In genomic region chr5:14917719-14918118, GRCh38 we compare ENCODE assay signal across 25 cellular contexts. TPM values are rescaled to one million over a fixed set of nuclear protein-coding genes. Genes with fewer than 3 reads are reported as not detected.
DNase-seq lines count a peak whose midpoint lies in the region.
"Had no signal": no experiment of that assay in that cellular context is flagged by ENCODE, and none has a peak within 500 bp of the region (broad histone marks: within the 10 kb centered on the region; RNA-seq: fewer than 3 reads in every experiment).

No MANE protein-coding gene starts in this region.

- DNase-seq in EH (ENCODE audit: low read depth), result peak; percentile 85
- peak; percentile 69 for DNase-seq in M059J (ENCODE audit: low read depth)
- peak; percentile 54 for DNase-seq in dedifferentiated amniotic fluid mesenchymal stem cell (ENCODE audit: extremely low spot score)
- DNase-seq in left kidney (ENCODE audit: low read depth, low spot score), result peak; percentile 24
- DNase-seq in A172 (ENCODE audit: low spot score), result no peak
- DNase-seq in DMS79 (lab: John Stamatoyannopoulos, UW), result no peak
- no peak for DNase-seq in NCI-H2227 treated with DMSO at 0.1 percent for 48 hours (lab: John Stamatoyannopoulos, UW)
- no peak for DNase-seq in kidney tubule cell (ENCODE audit: low spot score)
- DNase-seq: activated B cell treated with CpG ODN at 0.5 μM for 24 hours; activated CD8-positive, alpha-beta memory T cell treated with anti-CD3 and anti-CD28 coated beads, Interleukin-2, amount 50 U/mL, for 4 hours; CD4-positive, CD25-positive, alpha-beta regulatory T cell; central memory CD4-positive, alpha-beta T cell; hypothalamus; left ventricle myocardium superior; midbrain; natural killer cell; NCI-H187 treated with DMSO at 0.1 percent for 48 hours; NCI-H226; NCI-H82; retina; Right ventricle myocardium superior; stimulated activated CD4-positive, alpha-beta T cell treated with anti-CD3 and anti-CD28 coated beads, Interleukin-4, amount 100 ng/mL, for 1 hour; stimulated activated naive B cell treated with anti-CD40 and anti-IgM and Interleukin-4, amounts not matched to agents 10 μg/mL and 1 μg/mL and 100 μg/mL, for 72 hours; SW 1271; testis had no signal

RNA-seq across cellular contexts. Expression of gene ANKH, which starts 46.1 kb away (rescaled TPM):
- 5.4 and 20.8 TPM in 2 replicates for total RNA-seq in M059J (2014; rRNA removed; shearing (Covaris generic))
- total RNA-seq in A172 (2014; rRNA removed; shearing (Covaris generic)), result 7.0 and 8.0 TPM in 2 replicates

Comparison
In these comparisons a context has a peak if more than half of its experiments do, and no peak if none do; other contexts are left out.
1. DNase-seq: peak in EH (single experiment), M059J (single experiment), dedifferentiated amniotic fluid mesenchymal stem cell (single experiment) and left kidney (single experiment); none in A172 (single experiment), DMS79 (single experiment), NCI-H2227 treated with DMSO at 0.1 percent for 48 hours (single experiment) and kidney tubule cell (single experiment).